14 cellular contexts compared by ENCODE assay signal in genomic region chr22:19851291-19852176, GRCh38. TPM values are rescaled to one million over a fixed set of nuclear protein-coding genes. Genes with fewer than 3 reads are reported as not detected.
A peak's percentile ranks its signal among the peaks of the same experiment; 100 is the strongest.
DNase-seq lines count a peak whose midpoint lies in the region; ATAC-seq, FAIRE-seq and TF ChIP-seq lines count a peak whose summit lies in the region.
"Had no signal": no experiment of that assay in that cellular context is flagged by ENCODE, and none has a peak within 500 bp of the region (broad histone marks: within the 10 kb centered on the region; RNA-seq: fewer than 3 reads in every experiment).

No MANE protein-coding gene starts in this region.

- no peak overlapping the region for H3K4me2 ChIP-seq in endothelial cell of umbilical vein (ENCODE audit: insufficient read depth, low read length)

- no peaks in the 10 kb centered on the region for H4K20me1 ChIP-seq in endothelial cell of umbilical vein (replicated peaks; ENCODE audit: control insufficient read depth, extremely low read depth, insufficient read depth, low read length)

- no peak for DNase-seq in activated naive CD8-positive, alpha-beta T cell treated with anti-CD3 and anti-CD28 coated beads, Interleukin-2, amount 50 U/mL, for 24 hours
- DNase-seq in Panc1 (ENCODE audit: low read depth, low spot score) (no peak), endothelial cell of umbilical vein (ENCODE audit: low read depth, low spot score) (no peak), medulla oblongata (ENCODE audit: extremely low spot score) (no peak), OCI-M2 (lab: John Stamatoyannopoulos, UW; ENCODE audit: unreplicated experiment) (no peak)
- DNase-seq in stimulated activated naive B cell treated with anti-CD40 and anti-IgM and Interleukin-4, amounts not matched to agents 10 μg/mL and 1 μg/mL and 100 μg/mL, for 72 hours, result no peak
- DNase-seq: brain microvascular endothelial cell, left ventricle myocardium superior, NCI-H2171 had no signal

- H3K9me3 ChIP-seq in Panc1 (ENCODE audit: control insufficient read depth, insufficient read depth, low read depth, low read length) (no peaks in the 10 kb centered on the region), endothelial cell of umbilical vein (replicated peaks; ENCODE audit: control insufficient read depth, insufficient read depth, low read length) (no peaks in the 10 kb centered on the region)
- H3K9me3 ChIP-seq: HAP-1, pancreas had no signal

- no peak overlapping the region for H3K9ac ChIP-seq in endothelial cell of umbilical vein (replicated peaks; ENCODE audit: extremely low read depth, insufficient read depth, low read length)

- H3K27me3 ChIP-seq in Panc1 (ENCODE audit: control insufficient read depth, insufficient read depth, low read length) (no peaks in the 10 kb centered on the region), endothelial cell of umbilical vein (ENCODE audit: control insufficient read depth in 2 of 2, insufficient read depth in 2 of 2, low read length in 2 of 2) (no peaks in the 10 kb centered on the region)
- H3K27me3 ChIP-seq: brain microvascular endothelial cell, pancreas had no signal

- intact Hi-C loops in Panc1 (cut with micrococcal nuclease; ENCODE audit: unreplicated experiment) (no loop called here), endothelial cell of umbilical vein (cut with micrococcal nuclease) (loop anchor here (5.0 kb wide), 1 partner anchor 94 kb away; no protein-coding TSS in a partner anchor)

- no peak overlapping the region for H2AFZ ChIP-seq in endothelial cell of umbilical vein (ENCODE audit: low read depth, low read length)

- H3K79me2 ChIP-seq in endothelial cell of umbilical vein (ENCODE audit: control insufficient read depth, insufficient read depth, low read length), result peaks cover 52% of the 10 kb centered on the region

- peak overlapping the region; percentile 51; the same call in 1 of the 2 replicates for H3K27ac ChIP-seq in Panc1 (ENCODE audit: low read length)
- H3K27ac ChIP-seq in endothelial cell of umbilical vein (ENCODE audit: insufficient read depth, low read depth, low read length), result no peak overlapping the region
- H3K27ac ChIP-seq: brain microvascular endothelial cell, pancreas had no signal

- H3K36me3 ChIP-seq in Panc1 (ENCODE audit: control insufficient read depth, insufficient read depth, low read length), result peaks cover 11% of the 10 kb centered on the region; the same call in 1 of the 2 replicates
- peaks cover 15 to 25% of the 10 kb centered on the region in 2 experiments for H3K36me3 ChIP-seq in endothelial cell of umbilical vein (ENCODE audit: control insufficient read depth in 2 of 2, extremely low read depth in 1 of 2, insufficient read depth in 2 of 2, low read length in 2 of 2)

- FAIRE-seq in endothelial cell of umbilical vein (lab: Jason Lieb, UNC), result no peak
- FAIRE-seq: endometrium, pancreas had no signal

- dilution Hi-C loops in endothelial cell of umbilical vein (cut with MboI; ENCODE audit: extremely low pct_ligation_motif_present, low sequenced_read_pairs), result no loop called here

- H3K36me3 Mint-ChIP-seq in activated naive CD8-positive, alpha-beta T cell, result peaks cover 3% of the 10 kb centered on the region
- peaks cover 32% of the 10 kb centered on the region for H3K36me3 Mint-ChIP-seq in activated naive CD8-positive, alpha-beta T cell treated with anti-CD3 and anti-CD28 coated beads, Interleukin-2, amount 50 U/mL, for 24 hours (ENCODE audit: low read depth)
- H3K36me3 Mint-ChIP-seq in stimulated activated naive B cell treated with anti-CD40 and anti-IgM and Interleukin-4, amounts not matched to agents 10 μg/mL and 1 μg/mL and 100 μg/mL, for 72 hours, result peaks cover 30 to 52% of the 10 kb centered on the region in 2 donors

- H3K4me3 ChIP-seq in Panc1 (ENCODE audit: low read depth in 2 of 2, low read length in 2 of 2) (no peak overlapping the region), endothelial cell of umbilical vein (replicated peaks in 1 of 3; ENCODE audit: insufficient read depth in 1 of 3, low read depth in 1 of 3, low read length in 3 of 3) (no peak overlapping the region)
- H3K4me3 ChIP-seq: pancreas had no signal

- H3K4me1 ChIP-seq in Panc1 (ENCODE audit: control insufficient read depth, insufficient read depth, low read length), result peaks cover 53% of the 10 kb centered on the region
- H3K4me1 ChIP-seq in endothelial cell of umbilical vein (ENCODE audit: control insufficient read depth, extremely low read depth, insufficient read depth, low read length), result peaks cover 36% of the 10 kb centered on the region

- H3K27ac Mint-ChIP-seq in activated naive CD8-positive, alpha-beta T cell, result peak overlapping the region; percentile 10
- H3K27ac Mint-ChIP-seq in activated naive CD8-positive, alpha-beta T cell treated with anti-CD3 and anti-CD28 coated beads, Interleukin-2, amount 50 U/mL, for 24 hours, result no peak overlapping the region
- H3K27ac Mint-ChIP-seq in stimulated activated naive B cell treated with anti-CD40 and anti-IgM and Interleukin-4, amounts not matched to agents 10 μg/mL and 1 μg/mL and 100 μg/mL, for 72 hours, result peak overlapping the region; percentile 22

- POLR2A ChIA-PET in Panc1 (lab: Charles Lee) (no interaction called here), endothelial cell of umbilical vein (lab: Charles Lee) (no interaction called here)

- H3K9me1 ChIP-seq in endothelial cell of umbilical vein (replicated peaks; ENCODE audit: control insufficient read depth, extremely low read depth, insufficient read depth, low read length), result no peaks in the 10 kb centered on the region

- TF ChIP-seq CTCF in Panc1 (IDR thresholded peaks at IDR 0.05), result no peak
- no peak for TF ChIP-seq CTCF in endothelial cell of umbilical vein (IDR thresholded peaks at IDR 0.05; ENCODE audit: extremely low read depth in 1 of 2, insufficient read depth in 1 of 2, low read depth in 1 of 2, low read length in 2 of 2)

- ATAC-seq in activated naive CD8-positive, alpha-beta T cell treated with anti-CD3 and anti-CD28 coated beads, Interleukin-2, amount 50 U/mL, for 24 hours, result no peak
- ATAC-seq in Panc1 (no peak), esophagus mucosa (no peak)
- ATAC-seq in stimulated activated naive B cell treated with anti-CD40 and anti-IgM and Interleukin-4, amounts not matched to agents 10 μg/mL and 1 μg/mL and 100 μg/mL, for 72 hours (replicated peaks), result no peak
- ATAC-seq: left ventricle myocardium superior, pancreas had no signal

- in situ Hi-C loops in Panc1 (cut with HindIII; ENCODE audit: low pct_unique_long_range_greater_than_20kb, low sequenced_read_pairs), result no loop called here

- CTCF ChIA-PET in Panc1 (lab: Charles Lee), result no interaction called here
- CTCF ChIA-PET in endothelial cell of umbilical vein (lab: Charles Lee), result interaction anchor here (0.8 to 2.9 kb wide), 4 partner anchors 23 to 121 kb away, joined by 3 to 8 read pairs (median 3); no protein-coding TSS in a partner anchor

- H3K4me3 Mint-ChIP-seq in activated naive CD8-positive, alpha-beta T cell, result peak overlapping the region; percentile 96
- H3K4me3 Mint-ChIP-seq in activated naive CD8-positive, alpha-beta T cell treated with anti-CD3 and anti-CD28 coated beads, Interleukin-2, amount 50 U/mL, for 24 hours, result no peak overlapping the region
- peak overlapping the region in 1 of 2 donors; percentile 32 for H3K4me3 Mint-ChIP-seq in stimulated activated naive B cell treated with anti-CD40 and anti-IgM and Interleukin-4, amounts not matched to agents 10 μg/mL and 1 μg/mL and 100 μg/mL, for 72 hours

- H3K27me3 Mint-ChIP-seq in activated naive CD8-positive, alpha-beta T cell, result no peaks in the 10 kb centered on the region
- H3K27me3 Mint-ChIP-seq in activated naive CD8-positive, alpha-beta T cell treated with anti-CD3 and anti-CD28 coated beads, Interleukin-2, amount 50 U/mL, for 24 hours, result no peaks in the 10 kb centered on the region
- no peaks in the 10 kb centered on the region for H3K27me3 Mint-ChIP-seq in stimulated activated naive B cell treated with anti-CD40 and anti-IgM and Interleukin-4, amounts not matched to agents 10 μg/mL and 1 μg/mL and 100 μg/mL, for 72 hours

- BruUV-seq in Panc1 (replicated peaks; lab: Mats Ljungman, UMichigan) (no TSS peak), endothelial cell of umbilical vein (replicated peaks; lab: Mats Ljungman, UMichigan) (TSS peak; percentile 0)

- H3K9me3 Mint-ChIP-seq in activated naive CD8-positive, alpha-beta T cell (ENCODE audit: low read depth), result no peaks in the 10 kb centered on the region
- H3K9me3 Mint-ChIP-seq in activated naive CD8-positive, alpha-beta T cell treated with anti-CD3 and anti-CD28 coated beads, Interleukin-2, amount 50 U/mL, for 24 hours, result no peaks in the 10 kb centered on the region
- H3K9me3 Mint-ChIP-seq in stimulated activated naive B cell treated with anti-CD40 and anti-IgM and Interleukin-4, amounts not matched to agents 10 μg/mL and 1 μg/mL and 100 μg/mL, for 72 hours, result no peaks in the 10 kb centered on the region

- no peak for TF ChIP-seq POLR2A in endothelial cell of umbilical vein (IDR thresholded peaks at IDR 0.05; ENCODE audit: low read depth, low read length)

- peaks cover 47% of the 10 kb centered on the region for H3K4me1 Mint-ChIP-seq in activated naive CD8-positive, alpha-beta T cell (ENCODE audit: low read depth)
- peaks cover 37% of the 10 kb centered on the region for H3K4me1 Mint-ChIP-seq in activated naive CD8-positive, alpha-beta T cell treated with anti-CD3 and anti-CD28 coated beads, Interleukin-2, amount 50 U/mL, for 24 hours
- H3K4me1 Mint-ChIP-seq in stimulated activated naive B cell treated with anti-CD40 and anti-IgM and Interleukin-4, amounts not matched to agents 10 μg/mL and 1 μg/mL and 100 μg/mL, for 72 hours, result peaks cover 34 to 36% of the 10 kb centered on the region in 2 donors

RNA-seq across cellular contexts. Expression of gene GNB1L, which starts 3.1 kb away (rescaled TPM):
- 12.2 TPM for total RNA-seq in Panc1 (2021; ENCODE audit: unreplicated experiment)
- polyA plus RNA-seq in Panc1 (2012; ENCODE audit: insufficient read length), result 10.2 TPM
- 5.9 and 11.2 TPM in 2 replicates for total RNA-seq in endothelial cell of umbilical vein
- 5.4 and 5.9 TPM in 2 replicates for polyA plus RNA-seq in endothelial cell of umbilical vein
- 2.2 and 3.8 TPM in 2 replicates for polyA plus RNA-seq in endothelial cell of umbilical vein (2011; cell fraction: cytosol; rRNA removed)
- polyA plus RNA-seq in endothelial cell of umbilical vein (2011; cell fraction: nucleus; rRNA removed), result 2.7 and 3.2 TPM in 2 replicates
- 3.5 and 3.6 TPM in 2 replicates for polyA plus RNA-seq in endothelial cell of umbilical vein (2012)
- polyA minus RNA-seq in endothelial cell of umbilical vein, result 1.6 and 3.5 TPM in 2 replicates
- 1.7 TPM for polyA minus RNA-seq in endothelial cell of umbilical vein (2011; cell fraction: cytosol; rRNA and poly(A)+ RNA removed)
- polyA minus RNA-seq in endothelial cell of umbilical vein (2011; cell fraction: nucleus; rRNA and poly(A)+ RNA removed), result 2.4 TPM in 2 replicates
- 3.9 TPM for total RNA-seq in esophagus mucosa

RNA-seq across cellular contexts. Expression of gene RTL10, which starts 3.1 kb away (rescaled TPM):
- total RNA-seq in Panc1 (2021; ENCODE audit: unreplicated experiment) (26.7 TPM), endothelial cell of umbilical vein (31.9 and 32.1 TPM in 2 replicates), esophagus mucosa (14.0 TPM)
- 22.5 TPM for polyA plus RNA-seq in Panc1 (2012; ENCODE audit: insufficient read length)
- polyA plus RNA-seq in endothelial cell of umbilical vein, result 40.8 and 54.5 TPM in 2 replicates
- polyA plus RNA-seq in endothelial cell of umbilical vein (2011; cell fraction: cytosol; rRNA removed), result 21.6 and 22.9 TPM in 2 replicates
- 43.8 and 53.4 TPM in 2 replicates for polyA plus RNA-seq in endothelial cell of umbilical vein (2011; cell fraction: nucleus; rRNA removed)
- 8.0 and 9.8 TPM in 2 replicates for polyA plus RNA-seq in endothelial cell of umbilical vein (2012)
- 84.1 and 88.0 TPM in 2 replicates for polyA minus RNA-seq in endothelial cell of umbilical vein
- 9.0 TPM for polyA minus RNA-seq in endothelial cell of umbilical vein (2011; cell fraction: cytosol; rRNA and poly(A)+ RNA removed)
- polyA minus RNA-seq in endothelial cell of umbilical vein (2011; cell fraction: nucleus; rRNA and poly(A)+ RNA removed), result 20.7 and 26.1 TPM in 2 replicates
